Comparison of ENCODE assay signal across 9 cellular contexts in genomic region chr16:63171545-63171944, GRCh38.
"Had no signal": no experiment of that assay in that cellular context is flagged by ENCODE, and none has a peak within 500 bp of the region (broad histone marks: within the 10 kb centered on the region; RNA-seq: fewer than 3 reads in every experiment).

No MANE protein-coding gene starts in this region.

- FAIRE-seq: HTR-8/SVneo had no signal

- H3K9ac ChIP-seq: KMS-11 had no signal

- H3K9me3 Mint-ChIP-seq: GM23338 had no signal

- H3K4me1 ChIP-seq: HAP-1 had no signal

- H3K27ac ChIP-seq: KMS-11 had no signal

- H3K27ac Mint-ChIP-seq: GM23338, HFFc6 had no signal

- ATAC-seq: GM23338, HCT116 had no signal

- H3K4me3 Mint-ChIP-seq: GM23338, HFFc6 had no signal

- DNase-seq: H7, HFFc6, Karpas-422, KBM-7 had no signal

- H3K36me3 ChIP-seq: HAP-1 had no signal

- H3K9me3 ChIP-seq: HAP-1 had no signal

- H3K4me3 ChIP-seq: GM23338, HAP-1 had no signal

- H3K4me2 ChIP-seq: GM23338, KMS-11 had no signal

- H2AFZ ChIP-seq: GM23338 had no signal

- H3K4me1 Mint-ChIP-seq: GM23338 had no signal
